ENCODE assay signal across 1 cellular context in genomic region chr16:65745-66144, GRCh38.
TF ChIP-seq lines count a peak whose summit lies in the region.

No MANE protein-coding gene starts in this region.

TF ChIP-seq in HepG2, 621 proteins besides CTCF, POLR2A, EP300 and RAD21 (continued from another document and continues in another):
- TF ChIP-seq ZNF770 (CRISPR knock-in tag; IDR thresholded peaks at IDR 0.05): no peak
- no peak for TF ChIP-seq GPBP1L1 (CRISPR knock-in tag; IDR thresholded peaks at IDR 0.05)
- TF ChIP-seq KDM2A (CRISPR knock-in tag; IDR thresholded peaks at IDR 0.05; ENCODE audit: borderline replicate concordance, low read depth): peak; percentile 82
- TF ChIP-seq PRDM4 (CRISPR knock-in tag; IDR thresholded peaks at IDR 0.05; ENCODE audit: borderline replicate concordance): no peak
- TF ChIP-seq SP1 (IDR thresholded peaks at IDR 0.05): no peak
- TF ChIP-seq SP1 (CRISPR knock-in tag; IDR thresholded peaks at IDR 0.05): no peak
- no peak for TF ChIP-seq HCFC1 (IDR thresholded peaks at IDR 0.05; ENCODE audit: low read depth, low read length)
- peak; percentile 44; the same call in 1 of the 2 replicates for TF ChIP-seq AKAP8 (CRISPR knock-in tag; IDR thresholded peaks at IDR 0.05)
- no peak for TF ChIP-seq GRHL1 (CRISPR knock-in tag; conservative IDR thresholded peaks at IDR 0.05)
- peak; percentile 51; the same call in 1 of the 2 replicates for TF ChIP-seq RXRA (CRISPR knock-in tag; IDR thresholded peaks at IDR 0.05)
- no peak for TF ChIP-seq SOX6 (IDR thresholded peaks at IDR 0.05)
- TF ChIP-seq SOX6 (CRISPR knock-in tag; IDR thresholded peaks at IDR 0.05): peak; percentile 18; the same call in 1 of the 2 replicates
- TF ChIP-seq ZNF180 (CRISPR knock-in tag; IDR thresholded peaks at IDR 0.05; ENCODE audit: borderline replicate concordance, low read depth): no peak
- TF ChIP-seq MED8 (CRISPR knock-in tag; IDR thresholded peaks at IDR 0.05; ENCODE audit: insufficient replicate concordance): no peak
- TF ChIP-seq ZNF124 (CRISPR knock-in tag; IDR thresholded peaks at IDR 0.05): no peak
- TF ChIP-seq AKNA (CRISPR knock-in tag; IDR thresholded peaks at IDR 0.05; ENCODE audit: borderline replicate concordance): no peak
- TF ChIP-seq HNRNPLL (IDR thresholded peaks at IDR 0.05; ENCODE audit: low read depth, low read length, poor library complexity, severe bottlenecking): peak; percentile 24
- TF ChIP-seq NAIF1 (CRISPR knock-in tag; IDR thresholded peaks at IDR 0.05; ENCODE audit: borderline replicate concordance): no peak
- TF ChIP-seq ZNF605 (CRISPR knock-in tag; IDR thresholded peaks at IDR 0.05): no peak
- TF ChIP-seq ZNF747 (CRISPR knock-in tag; IDR thresholded peaks at IDR 0.05; ENCODE audit: borderline replicate concordance): no peak
- no peak for TF ChIP-seq PHF5A (CRISPR knock-in tag; IDR thresholded peaks at IDR 0.05; ENCODE audit: low read depth, unreplicated experiment)
- TF ChIP-seq ZBTB1 (CRISPR knock-in tag; IDR thresholded peaks at IDR 0.05; ENCODE audit: borderline replicate concordance): no peak
- TF ChIP-seq ATRX (CRISPR knock-in tag; IDR thresholded peaks at IDR 0.05; ENCODE audit: borderline replicate concordance): no peak
- no peak for TF ChIP-seq ZNF224 (CRISPR knock-in tag; IDR thresholded peaks at IDR 0.05)
- TF ChIP-seq E2F2 (CRISPR knock-in tag; IDR thresholded peaks at IDR 0.05; ENCODE audit: borderline replicate concordance): no peak
- no peak for TF ChIP-seq SIN3A (IDR thresholded peaks at IDR 0.05; ENCODE audit: borderline replicate concordance, low read depth, low read length)
- TF ChIP-seq MNT (IDR thresholded peaks at IDR 0.05): no peak
- TF ChIP-seq ZNF577 (CRISPR knock-in tag; IDR thresholded peaks at IDR 0.05; ENCODE audit: borderline replicate concordance, low read depth): no peak
- TF ChIP-seq BCL3 (CRISPR knock-in tag; IDR thresholded peaks at IDR 0.05): no peak
- no peak for TF ChIP-seq ZSCAN5A (CRISPR knock-in tag; IDR thresholded peaks at IDR 0.05; ENCODE audit: borderline replicate concordance)
- 0 out of 2 replicates have a peak, but pooled peaks have one; percentile 17 for TF ChIP-seq PHF8 (CRISPR knock-in tag; IDR thresholded peaks at IDR 0.05)
- TF ChIP-seq BCLAF1 (IDR thresholded peaks at IDR 0.05): no peak
- TF ChIP-seq SSRP1 (CRISPR knock-in tag; IDR thresholded peaks at IDR 0.05): no peak
- no peak; the same call in 1 of the 2 replicates for TF ChIP-seq DRAP1 (CRISPR knock-in tag; IDR thresholded peaks at IDR 0.05)
- TF ChIP-seq SIX4 (CRISPR knock-in tag; IDR thresholded peaks at IDR 0.05): no peak
